ENCODE assay signal across 8 cellular contexts in genomic region chr2:113754989-113755689, GRCh38. TPM values are rescaled to one million over a fixed set of nuclear protein-coding genes. Genes with fewer than 3 reads are reported as not detected.
DNase-seq lines count a peak whose midpoint lies in the region; ATAC-seq, FAIRE-seq and TF ChIP-seq lines count a peak whose summit lies in the region.

No MANE protein-coding gene starts in this region.

- no peak for TF ChIP-seq POLR2A in A549 (IDR thresholded peaks at IDR 0.05; ENCODE audit: low read length)

- FAIRE-seq in A549 (lab: Jason Lieb, UNC) = no peak

- H3K9me3 ChIP-seq in A549 (no peaks in the 10 kb centered on the region), GM23248 (ENCODE audit: low read depth) (no peaks in the 10 kb centered on the region)

- H3K9me2 ChIP-seq in GM23248 (ENCODE audit: insufficient read depth) = no peaks in the 10 kb centered on the region

- POLR2A ChIA-PET in A549 (lab: Yijun Ruan, JAX) = interaction anchor here (1.5 to 2.6 kb wide), 3 partner anchors 11 to 134 kb away, joined by 3 to 43 read pairs (median 5); partner anchors contain the start of gene ACTR3

- H3K4me2 ChIP-seq in A549 (peak overlapping the region; percentile 74), GM23248 (ENCODE audit: unreplicated experiment) (peak overlapping the region; percentile 85)

- TF ChIP-seq RAD21 in A549 (conservative IDR thresholded peaks at IDR 0.05 in 1 of 2, IDR thresholded peaks at IDR 0.05 in 1 of 2) = no peak

- peaks cover 17% of the 10 kb centered on the region for H3K36me3 Mint-ChIP-seq in activated naive CD8-positive, alpha-beta T cell treated with anti-CD3 and anti-CD28 coated beads for 36 hours

- H3K4me1 Mint-ChIP-seq in activated naive CD8-positive, alpha-beta T cell treated with anti-CD3 and anti-CD28 coated beads for 36 hours = peaks cover 33% of the 10 kb centered on the region

- TF ChIP-seq CTCF in A549 (IDR thresholded peaks at IDR 0.05) = no peak
- TF ChIP-seq CTCF in kidney epithelial cell (IDR thresholded peaks at IDR 0.05; ENCODE audit: insufficient read depth, low read length, poor library complexity, severe bottlenecking) = no peak

- no peaks in the 10 kb centered on the region for H4K20me1 ChIP-seq in GM23248 (ENCODE audit: insufficient read depth)

- WGBS in A549 (ENCODE audit: missing lambda C conversion rate) = 18% methylated on average over 10 of the region's 10 CpGs
- 9 to 10% methylated on average over 10 of the region's 10 CpGs for WGBS in GM23248 (ENCODE audit: low coverage in 1 of 2, low lambda C conversion rate in 2 of 2, missing lambda C conversion rate in 2 of 2), 2 experiments

- H3K4me3 Mint-ChIP-seq in activated naive CD8-positive, alpha-beta T cell treated with anti-CD3 and anti-CD28 coated beads for 36 hours = peak overlapping the region; percentile 96

- H3K36me3 ChIP-seq in GM23248 (ENCODE audit: low read depth) (peaks cover 19% of the 10 kb centered on the region), kidney epithelial cell (ENCODE audit: control insufficient read depth, insufficient read depth, low read length) (peaks cover 2% of the 10 kb centered on the region)

- H3K27me3 Mint-ChIP-seq in activated naive CD8-positive, alpha-beta T cell treated with anti-CD3 and anti-CD28 coated beads for 36 hours = no peaks in the 10 kb centered on the region

- in situ Hi-C loops in GM23248 (cut with MboI) = loop anchor here (10.0 kb wide), 1 partner anchor 140 kb away; the partner anchor contains the start of gene ACTR3

- no peak for TF ChIP-seq EP300 in A549 (IDR thresholded peaks at IDR 0.05)

- DNase-seq in A549 (ENCODE audit: low read depth in 1 of 2, low spot score in 1 of 2) (peak in 1 of 2 experiments; percentile 12), GM23248 (peak; percentile 48), kidney epithelial cell (ENCODE audit: low read depth) (no peak), superior temporal gyrus (ENCODE audit: extremely low spot score) (peak; percentile 55), NCI-H2227 (lab: John Stamatoyannopoulos, UW; ENCODE audit: unreplicated experiment) (no peak)
- DNase-seq in activated naive CD8-positive, alpha-beta T cell treated with anti-CD3 and anti-CD28 coated beads for 36 hours = no peak

- H3F3A ChIP-seq in GM23248 (ENCODE audit: insufficient read depth) = peaks cover 27% of the 10 kb centered on the region

- H3K9me3 Mint-ChIP-seq in activated naive CD8-positive, alpha-beta T cell treated with anti-CD3 and anti-CD28 coated beads for 36 hours = no peaks in the 10 kb centered on the region

- H3K27ac Mint-ChIP-seq in activated naive CD8-positive, alpha-beta T cell treated with anti-CD3 and anti-CD28 coated beads for 36 hours = peak overlapping the region; percentile 84

- peak overlapping the region; percentile 89 for H3K9ac ChIP-seq in GM23248

- no peak for ATAC-seq in A549
- no peak for ATAC-seq in HG02610 (IDR thresholded peaks at IDR 0.05; ENCODE audit: unreplicated experiment)
- no peak for ATAC-seq in GM19328 (IDR thresholded peaks at IDR 0.05; ENCODE audit: unreplicated experiment)

- H3K79me2 ChIP-seq in GM23248 (ENCODE audit: insufficient read depth) = peaks cover 61% of the 10 kb centered on the region

- CTCF ChIA-PET in A549 (lab: Yijun Ruan, JAX) = interaction anchor here (0.7 to 1.5 kb wide), 2 partner anchors 73 to 139 kb away, joined by 3 to 5 read pairs; no protein-coding TSS in a partner anchor

- H2AFZ ChIP-seq in GM23248 = peak overlapping the region; percentile 75; the same call in 1 of the 2 replicates

- H3K4me3 ChIP-seq in A549 (peak overlapping the region; percentile 77), GM23248 (peak overlapping the region; percentile 82), kidney epithelial cell (ENCODE audit: low read depth, low read length) (peak overlapping the region; percentile 93)

- peak overlapping the region; percentile 89 to 94 for H3K27ac ChIP-seq in A549
- H3K27ac ChIP-seq in GM23248 = peak overlapping the region; percentile 83

- H3K4me1 ChIP-seq in A549 (peaks cover 15% of the 10 kb centered on the region), GM23248 (ENCODE audit: insufficient read depth) (peaks cover 19% of the 10 kb centered on the region)

- H3K27me3 ChIP-seq in GM23248 (replicated peaks; ENCODE audit: insufficient read depth) (no peaks in the 10 kb centered on the region), kidney epithelial cell (ENCODE audit: control insufficient read depth, insufficient read depth, low read length) (no peaks in the 10 kb centered on the region)

TF ChIP-seq in A549, 52 proteins besides CTCF, POLR2A, EP300 and RAD21:
- TF ChIP-seq MAZ (IDR thresholded peaks at IDR 0.05; ENCODE audit: borderline replicate concordance, low read depth, low read length) (no peak), USF2 (IDR thresholded peaks at IDR 0.05) (no peak), HOXA7 (CRISPR knock-in tag; IDR thresholded peaks at IDR 0.05) (no peak), HMGXB4 (CRISPR knock-in tag; IDR thresholded peaks at IDR 0.05; ENCODE audit: borderline replicate concordance) (no peak), JUN (IDR thresholded peaks at IDR 0.05) (no peak), JUNB (IDR thresholded peaks at IDR 0.05) (no peak), HDAC2 (IDR thresholded peaks at IDR 0.05) (no peak), FOSL2 (IDR thresholded peaks at IDR 0.05) (no peak), FOSL2 (CRISPR knock-in tag; IDR thresholded peaks at IDR 0.05) (no peak), TP53 (CRISPR knock-in tag; IDR thresholded peaks at IDR 0.05) (no peak), NFE2L2 (conservative IDR thresholded peaks at IDR 0.05; ENCODE audit: low read length) (no peak), MAFK (IDR thresholded peaks at IDR 0.05; ENCODE audit: partially characterized antibody) (no peak), HES2 (IDR thresholded peaks at IDR 0.05) (no peak), RCOR1 (IDR thresholded peaks at IDR 0.05; ENCODE audit: low read depth, low read length) (no peak)

RNA-seq across cellular contexts. Expression of gene SLC35F5, which starts 1.3 kb away (rescaled TPM):
- polyA plus RNA-seq in A549 (2011; rRNA removed) (86.6 and 90.0 TPM in 2 replicates), A549 (2017; fragmentation: RNase III; extraction: RNeasy Plus Mini Kit Qiagen cat#74134 plus additional on column Dnase treatment) (45.0 to 50.0 TPM (median 45.6 TPM) in 3 replicates), GM23248 (2016; fragmentation: Nextera tagmentation; extraction: Ambion mirVana) (97.0 and 101 TPM in 2 replicates)
- polyA plus RNA-seq in A549 (2012; cell fraction: cytosol; rRNA removed) = 15.7 and 19.3 TPM in 2 replicates
- 10.3 and 14.3 TPM in 2 replicates for polyA plus RNA-seq in A549 (2012; cell fraction: nucleus; rRNA removed)
- 57.7 and 60.6 TPM in 2 replicates for polyA minus RNA-seq in A549 (2011; rRNA and poly(A)+ RNA removed)
- 129 and 146 TPM in 2 replicates for total RNA-seq in GM23248 (2014; rRNA removed; shearing (Covaris generic))
- 10 to 100 TPM; 20.8 to 21.3 TPM for total RNA-seq in activated naive CD8-positive, alpha-beta T cell treated with anti-CD3 and anti-CD28 coated beads for 36 hours
- 61.7 and 66.3 TPM in 2 replicates for total RNA-seq in kidney epithelial cell

Comparison
In these comparisons a context has a peak if more than half of its experiments do, and no peak if none do; other contexts are left out.
1. DNase-seq: peak in GM23248 (single experiment) and superior temporal gyrus (single experiment); none in activated naive CD8-positive, alpha-beta T cell treated with anti-CD3 and anti-CD28 coated beads for 36 hours (single experiment), kidney epithelial cell (single experiment) and NCI-H2227 (single experiment).
2. Peak in every context shown above with its lines, with median percentiles within 50 percentile points of each other: H3K4me3 ChIP-seq.